ENCODE assay signal across 6 cellular contexts in genomic region chr15:28318828-28319227, GRCh38. TPM values are rescaled to one million over a fixed set of nuclear protein-coding genes. Genes with fewer than 3 reads are reported as not detected.
"Had no signal": no experiment of that assay in that cellular context is flagged by ENCODE, and none has a peak within 500 bp of the region (broad histone marks: within the 10 kb centered on the region; RNA-seq: fewer than 3 reads in every experiment).

No MANE protein-coding gene starts in this region.

RNA-seq across cellular contexts. Expression of gene GOLGA6L24, which starts 39.1 kb away (rescaled TPM):
- total RNA-seq: GM23248, H1, H4, H7, H9, HFFc6 had no signal
- polyA plus RNA-seq: GM23248, H1 had no signal

RNA-seq across cellular contexts. Expression of gene GOLGA8F, which starts 59.6 kb away (rescaled TPM):
- total RNA-seq: GM23248, H1, H7, H9 had no signal
- polyA plus RNA-seq: H1 had no signal
